In genomic region chr7:15441915-15442314, GRCh38 we compare ENCODE assay signal across 27 cellular contexts.
"Had no signal": no experiment of that assay in that cellular context is flagged by ENCODE, and none has a peak within 500 bp of the region (broad histone marks: within the 10 kb centered on the region; RNA-seq: fewer than 3 reads in every experiment).

No MANE protein-coding gene starts in this region.

- H3K4me3 Mint-ChIP-seq: dendritic cell treated with granulocyte-macrophage colony-stimulating factor and Interleukin-4, amounts not matched to agents 40 ng/mL and 50 ng/mL, for 4 days; effector memory CD8-positive, alpha-beta T cell; endodermal cell; mesothelial cell of epicardium; naive B cell had no signal

- H3K4me3 ChIP-seq: colonic mucosa, esophagus squamous epithelium, gastrocnemius medialis, heart right ventricle, left lung, lower lobe of right lung, mucosa of descending colon had no signal

- FAIRE-seq: endometrium, islet of Langerhans, keratinocyte had no signal

- H3K27me3 Mint-ChIP-seq: dendritic cell treated with granulocyte-macrophage colony-stimulating factor and Interleukin-4, amounts not matched to agents 40 ng/mL and 50 ng/mL, for 4 days; effector memory CD8-positive, alpha-beta T cell; naive B cell had no signal

- DNase-seq: colonic mucosa; cortex of kidney; effector CD8-positive, alpha-beta T cell; effector memory CD8-positive, alpha-beta T cell; endodermal cell; erythroblast; esophagus squamous epithelium; foreskin fibroblast; foreskin melanocyte; gastrocnemius medialis; glutamatergic neuron; heart right ventricle; hippocampal formation; left cardiac atrium; left lung; left ventricle myocardium superior; lower lobe of right lung; mesenchymal stem cell; mucosa of descending colon; naive B cell had no signal

- H3K27me3 ChIP-seq: colonic mucosa, esophagus squamous epithelium, gastrocnemius medialis, heart right ventricle, left lung had no signal

- H3K36me3 Mint-ChIP-seq: mesothelial cell of epicardium, naive B cell had no signal

- H3K27ac ChIP-seq: colonic mucosa, epithelial cell of prostate, esophagus squamous epithelium, gastrocnemius medialis, heart right ventricle, left lung, lower lobe of right lung had no signal

- H3K9me3 ChIP-seq: colonic mucosa, esophagus squamous epithelium, gastrocnemius medialis, lower lobe of right lung, mucosa of descending colon had no signal

- H3K4me1 ChIP-seq: colonic mucosa, esophagus squamous epithelium, gastrocnemius medialis, heart right ventricle, left lung, lower lobe of right lung had no signal

- ATAC-seq: effector memory CD8-positive, alpha-beta T cell; esophagus mucosa; gastrocnemius medialis; heart right ventricle; left cardiac atrium; left lung; left ventricle myocardium superior; lower lobe of right lung; mucosa of descending colon had no signal

- H3K27ac Mint-ChIP-seq: dendritic cell treated with granulocyte-macrophage colony-stimulating factor and Interleukin-4, amounts not matched to agents 40 ng/mL and 50 ng/mL, for 4 days; effector memory CD8-positive, alpha-beta T cell; endodermal cell; mesothelial cell of epicardium; naive B cell had no signal

- H3K9me3 Mint-ChIP-seq: endodermal cell, mesothelial cell of epicardium had no signal

- H3K4me1 Mint-ChIP-seq: endodermal cell, naive B cell had no signal

- H3K36me3 ChIP-seq: colonic mucosa, esophagus squamous epithelium, gastrocnemius medialis, heart right ventricle, left lung, lower lobe of right lung had no signal
